15 cellular contexts compared by ENCODE assay signal in genomic region chr22:30943368-30943767, GRCh38. TPM values are rescaled to one million over a fixed set of nuclear protein-coding genes. Genes with fewer than 3 reads are reported as not detected.
DNase-seq lines count a peak whose midpoint lies in the region; ATAC-seq and TF ChIP-seq lines count a peak whose summit lies in the region.
"Had no signal": no experiment of that assay in that cellular context is flagged by ENCODE, and none has a peak within 500 bp of the region (broad histone marks: within the 10 kb centered on the region; RNA-seq: fewer than 3 reads in every experiment).

No MANE protein-coding gene starts in this region.

- peak overlapping the region; percentile 19 to 85 (median 76) for H3K27ac Mint-ChIP-seq in CD8-positive, alpha-beta memory T cell
- peak overlapping the region; percentile 58 for H3K27ac Mint-ChIP-seq in T-helper 1 cell treated with Interleukin-12 subunit alpha and Interleukin-12 subunit beta and Interleukin-4 antibody, amounts not matched to agents 30 μg/mL and 1 μg/mL, for 36 hours
- H3K27ac Mint-ChIP-seq in activated T-helper 1 cell treated with anti-CD3 and anti-CD28 coated beads, Interleukin-12 subunit alpha, Interleukin-12 subunit beta, Interleukin-2, Interleukin-4 antibody, amounts not matched to agents 30 ng/mL and 10 ng/mL and 1 ng/mL, durations not matched to agents 14 hours and 24 hours and 36 hours = no peak overlapping the region
- no peak overlapping the region for H3K27ac Mint-ChIP-seq in osteocyte (ENCODE audit: unreplicated experiment)
- H3K27ac Mint-ChIP-seq: stimulated activated naive B cell treated with anti-CD40 and anti-IgM and Interleukin-4, amounts not matched to agents 10 μg/mL and 1 μg/mL and 100 μg/mL, for 72 hours had no signal

- H3K4me3 ChIP-seq in CD8-positive, alpha-beta memory T cell (ENCODE audit: low read length) = no peak overlapping the region
- H3K4me3 ChIP-seq in PC-3 (ENCODE audit: low read length) = no peak overlapping the region
- H3K4me3 ChIP-seq: BLaER1 treated with 17β-estradiol and CSF1 and Interleukin-3, amounts not matched to agents 10 nM and 100 nM; cardiac muscle cell; prostate gland had no signal

- no peaks in the 10 kb centered on the region for H4K20me1 ChIP-seq in PC-3 (ENCODE audit: low read length)

- H3K9me3 Mint-ChIP-seq in CD8-positive, alpha-beta memory T cell = no peaks in the 10 kb centered on the region
- no peaks in the 10 kb centered on the region for H3K9me3 Mint-ChIP-seq in T-helper 1 cell treated with Interleukin-12 subunit alpha and Interleukin-12 subunit beta and Interleukin-4 antibody, amounts not matched to agents 30 μg/mL and 1 μg/mL, for 36 hours
- no peaks in the 10 kb centered on the region for H3K9me3 Mint-ChIP-seq in activated T-helper 1 cell treated with anti-CD3 and anti-CD28 coated beads, Interleukin-12 subunit alpha, Interleukin-12 subunit beta, Interleukin-2, Interleukin-4 antibody, amounts not matched to agents 30 ng/mL and 10 ng/mL and 1 ng/mL, durations not matched to agents 14 hours and 24 hours and 36 hours
- H3K9me3 Mint-ChIP-seq in osteocyte (ENCODE audit: unreplicated experiment) = no peaks in the 10 kb centered on the region
- H3K9me3 Mint-ChIP-seq: stimulated activated naive B cell treated with anti-CD40 and anti-IgM and Interleukin-4, amounts not matched to agents 10 μg/mL and 1 μg/mL and 100 μg/mL, for 72 hours had no signal

- H3K9me2 ChIP-seq in PC-3 (replicated peaks; ENCODE audit: low read length) = no peaks in the 10 kb centered on the region

- intact Hi-C loops in activated T-helper 1 cell treated with anti-CD3 and anti-CD28 coated beads, Interleukin-12 subunit alpha, Interleukin-12 subunit beta, Interleukin-2, Interleukin-4 antibody, amounts not matched to agents 30 ng/mL and 10 ng/mL and 1 ng/mL, durations not matched to agents 14 hours and 24 hours and 36 hours (cut with micrococcal nuclease) = loop anchor here (2.0 kb wide), 1 partner anchor 207 kb away; no protein-coding TSS in a partner anchor
- intact Hi-C loops in PC-3 (cut with micrococcal nuclease) = loop anchor here (10.0 kb wide), 1 partner anchor 291 kb away; no protein-coding TSS in a partner anchor

- H3K36me3 Mint-ChIP-seq in CD8-positive, alpha-beta memory T cell = peaks cover 21 to 75% (median 30%) of the 10 kb centered on the region in 3 donors
- H3K36me3 Mint-ChIP-seq in T-helper 1 cell treated with Interleukin-12 subunit alpha and Interleukin-12 subunit beta and Interleukin-4 antibody, amounts not matched to agents 30 μg/mL and 1 μg/mL, for 36 hours (ENCODE audit: low read depth) = peaks cover 55% of the 10 kb centered on the region
- H3K36me3 Mint-ChIP-seq in activated T-helper 1 cell treated with anti-CD3 and anti-CD28 coated beads, Interleukin-12 subunit alpha, Interleukin-12 subunit beta, Interleukin-2, Interleukin-4 antibody, amounts not matched to agents 30 ng/mL and 10 ng/mL and 1 ng/mL, durations not matched to agents 14 hours and 24 hours and 36 hours (ENCODE audit: low read depth) = peaks cover 57% of the 10 kb centered on the region
- H3K36me3 Mint-ChIP-seq in osteocyte (ENCODE audit: unreplicated experiment) = peaks cover 62% of the 10 kb centered on the region

- no peaks in the 10 kb centered on the region for H3K9me3 ChIP-seq in CD8-positive, alpha-beta memory T cell (ENCODE audit: low read length)
- no peaks in the 10 kb centered on the region for H3K9me3 ChIP-seq in PC-3 (ENCODE audit: low read length)
- H3K9me3 ChIP-seq: BLaER1 treated with 17β-estradiol and CSF1 and Interleukin-3, amounts not matched to agents 10 nM and 100 nM; prostate gland had no signal

- peaks cover 80% of the 10 kb centered on the region for H3K4me1 ChIP-seq in CD8-positive, alpha-beta memory T cell (ENCODE audit: insufficient read depth, low read length)
- H3K4me1 ChIP-seq in PC-3 (ENCODE audit: insufficient read depth, low read length) = no peaks in the 10 kb centered on the region
- H3K4me1 ChIP-seq: prostate gland had no signal

- H2AFZ ChIP-seq in PC-3 (ENCODE audit: low read length) = no peak overlapping the region

- H3F3A ChIP-seq in PC-3 (ENCODE audit: low read length, unreplicated experiment) = no peaks in the 10 kb centered on the region

- H3K4me2 ChIP-seq in PC-3 (ENCODE audit: low read length) = no peak overlapping the region
- H3K4me2 ChIP-seq: BLaER1 treated with 17β-estradiol and CSF1 and Interleukin-3, amounts not matched to agents 10 nM and 100 nM had no signal

- peak; percentile 45 to 81 (median 59) for DNase-seq in CD8-positive, alpha-beta memory T cell
- DNase-seq in activated T-helper 1 cell treated with anti-CD3 and anti-CD28 coated beads, Interleukin-12 subunit alpha, Interleukin-12 subunit beta, Interleukin-2, Interleukin-4 antibody, amounts not matched to agents 30 ng/mL and 10 ng/mL and 1 ng/mL, durations not matched to agents 14 hours and 24 hours and 36 hours (ENCODE audit: low spot score) = peak; percentile 61
- DNase-seq in osteocyte (ENCODE audit: extremely low spot score, unreplicated experiment) = peak; percentile 11
- DNase-seq in PC-3 = no peak
- DNase-seq in epidermal melanocyte (ENCODE audit: insufficient read length, low spot score) = no peak
- no peak for DNase-seq in A172 (ENCODE audit: low spot score)
- DNase-seq in HEK293T (ENCODE audit: extremely low spot score) = no peak
- DNase-seq: NCI-H1417; NCI-H510A; stimulated activated naive B cell treated with anti-CD40 and anti-IgM and Interleukin-4, amounts not matched to agents 10 μg/mL and 1 μg/mL and 100 μg/mL, for 72 hours had no signal

- no peaks in the 10 kb centered on the region for H3K27me3 Mint-ChIP-seq in CD8-positive, alpha-beta memory T cell
- no peaks in the 10 kb centered on the region for H3K27me3 Mint-ChIP-seq in T-helper 1 cell treated with Interleukin-12 subunit alpha and Interleukin-12 subunit beta and Interleukin-4 antibody, amounts not matched to agents 30 μg/mL and 1 μg/mL, for 36 hours (ENCODE audit: low read depth)
- no peaks in the 10 kb centered on the region for H3K27me3 Mint-ChIP-seq in activated T-helper 1 cell treated with anti-CD3 and anti-CD28 coated beads, Interleukin-12 subunit alpha, Interleukin-12 subunit beta, Interleukin-2, Interleukin-4 antibody, amounts not matched to agents 30 ng/mL and 10 ng/mL and 1 ng/mL, durations not matched to agents 14 hours and 24 hours and 36 hours (ENCODE audit: insufficient read depth)
- H3K27me3 Mint-ChIP-seq in osteocyte (ENCODE audit: unreplicated experiment) = no peaks in the 10 kb centered on the region
- H3K27me3 Mint-ChIP-seq: stimulated activated naive B cell treated with anti-CD40 and anti-IgM and Interleukin-4, amounts not matched to agents 10 μg/mL and 1 μg/mL and 100 μg/mL, for 72 hours had no signal

- H3K79me2 ChIP-seq in PC-3 (ENCODE audit: low read length) = no peaks in the 10 kb centered on the region

- H3K9ac ChIP-seq in PC-3 (ENCODE audit: low read length) = no peak overlapping the region
- H3K9ac ChIP-seq: BLaER1 treated with 17β-estradiol and CSF1 and Interleukin-3, amounts not matched to agents 10 nM and 100 nM had no signal

- POLR2A ChIA-PET in CD8-positive, alpha-beta memory T cell (lab: Charles Lee) = no interaction called here
- POLR2A ChIA-PET in PC-3 (lab: Charles Lee; ENCODE audit: unreplicated experiment) (no interaction called here), HEK293T (lab: Yijun Ruan, JAX) (no interaction called here)

- CTCF ChIA-PET in CD8-positive, alpha-beta memory T cell (lab: Charles Lee) = no interaction called here
- CTCF ChIA-PET in PC-3 (lab: Charles Lee) = no interaction called here
- CTCF ChIA-PET in HEK293T (lab: Yijun Ruan, JAX) = no interaction called here

- H3K4me1 Mint-ChIP-seq in CD8-positive, alpha-beta memory T cell = peaks cover 56 to 65% (median 64%) of the 10 kb centered on the region in 3 donors
- H3K4me1 Mint-ChIP-seq in T-helper 1 cell treated with Interleukin-12 subunit alpha and Interleukin-12 subunit beta and Interleukin-4 antibody, amounts not matched to agents 30 μg/mL and 1 μg/mL, for 36 hours (ENCODE audit: low read depth) = peaks cover 54% of the 10 kb centered on the region
- H3K4me1 Mint-ChIP-seq in activated T-helper 1 cell treated with anti-CD3 and anti-CD28 coated beads, Interleukin-12 subunit alpha, Interleukin-12 subunit beta, Interleukin-2, Interleukin-4 antibody, amounts not matched to agents 30 ng/mL and 10 ng/mL and 1 ng/mL, durations not matched to agents 14 hours and 24 hours and 36 hours (ENCODE audit: low read depth) = peaks cover 58% of the 10 kb centered on the region
- H3K4me1 Mint-ChIP-seq in osteocyte (ENCODE audit: unreplicated experiment) = no peaks in the 10 kb centered on the region

- no peak for ATAC-seq in PC-3
- ATAC-seq: HepG2; stimulated activated naive B cell treated with anti-CD40 and anti-IgM and Interleukin-4, amounts not matched to agents 10 μg/mL and 1 μg/mL and 100 μg/mL, for 72 hours had no signal

- no peak for TF ChIP-seq CTCF in osteocyte (IDR thresholded peaks at IDR 0.05)
- TF ChIP-seq CTCF in PC-3 (conservative IDR thresholded peaks at IDR 0.05; ENCODE audit: low read depth, low read length) = no peak

- peaks cover 28% of the 10 kb centered on the region for H3K36me3 ChIP-seq in CD8-positive, alpha-beta memory T cell (ENCODE audit: insufficient read depth, low read length)
- H3K36me3 ChIP-seq in PC-3 (ENCODE audit: low read depth, low read length) = peaks cover 7% of the 10 kb centered on the region

- BruUV-seq in PC-3 (replicated peaks; lab: Mats Ljungman, UMichigan) = no TSS peak

- H3K4me3 Mint-ChIP-seq in CD8-positive, alpha-beta memory T cell = peak overlapping the region; percentile 12 to 80 (median 43)
- H3K4me3 Mint-ChIP-seq in T-helper 1 cell treated with Interleukin-12 subunit alpha and Interleukin-12 subunit beta and Interleukin-4 antibody, amounts not matched to agents 30 μg/mL and 1 μg/mL, for 36 hours = peak overlapping the region; percentile 43
- peak overlapping the region; percentile 24 for H3K4me3 Mint-ChIP-seq in activated T-helper 1 cell treated with anti-CD3 and anti-CD28 coated beads, Interleukin-12 subunit alpha, Interleukin-12 subunit beta, Interleukin-2, Interleukin-4 antibody, amounts not matched to agents 30 ng/mL and 10 ng/mL and 1 ng/mL, durations not matched to agents 14 hours and 24 hours and 36 hours
- no peak overlapping the region for H3K4me3 Mint-ChIP-seq in osteocyte (ENCODE audit: unreplicated experiment)
- H3K4me3 Mint-ChIP-seq: stimulated activated naive B cell treated with anti-CD40 and anti-IgM and Interleukin-4, amounts not matched to agents 10 μg/mL and 1 μg/mL and 100 μg/mL, for 72 hours had no signal

- H3K27me3 ChIP-seq in CD8-positive, alpha-beta memory T cell (ENCODE audit: insufficient read depth, low read length, poor library complexity, severe bottlenecking) = no peaks in the 10 kb centered on the region
- no peaks in the 10 kb centered on the region for H3K27me3 ChIP-seq in PC-3 (ENCODE audit: low read length)
- H3K27me3 ChIP-seq: BLaER1 treated with 17β-estradiol and CSF1 and Interleukin-3, amounts not matched to agents 10 nM and 100 nM; cardiac muscle cell had no signal

- H3K27ac ChIP-seq in CD8-positive, alpha-beta memory T cell (ENCODE audit: low read depth, low read length) = no peak overlapping the region
- no peak overlapping the region for H3K27ac ChIP-seq in PC-3 (ENCODE audit: low read length)
- H3K27ac ChIP-seq: BLaER1 treated with 17β-estradiol and CSF1 and Interleukin-3, amounts not matched to agents 10 nM and 100 nM; cardiac muscle cell; prostate gland had no signal

RNA-seq across cellular contexts. Expression of gene MORC2, which starts 25.2 kb away (rescaled TPM):
- 10 to 100 TPM; 28.7 to 29.9 TPM for total RNA-seq in CD8-positive, alpha-beta memory T cell
- 13.0 TPM for polyA plus RNA-seq in CD8-positive, alpha-beta memory T cell
- total RNA-seq in activated T-helper 1 cell treated with anti-CD3 and anti-CD28 coated beads, Interleukin-12 subunit alpha, Interleukin-12 subunit beta, Interleukin-2, Interleukin-4 antibody, amounts not matched to agents 30 ng/mL and 10 ng/mL and 1 ng/mL, durations not matched to agents 14 hours and 24 hours and 36 hours = 47.4 and 49.0 TPM in 2 replicates
- total RNA-seq in osteocyte (26.9 and 29.1 TPM in 2 replicates), PC-3 (2014; rRNA removed) (12.0 and 29.9 TPM in 2 replicates)
- 11.8 and 12.1 TPM in 2 replicates for total RNA-seq in A172 (2014; rRNA removed; shearing (Covaris generic))

RNA-seq across cellular contexts. Expression of gene TUG1, which starts 25.7 kb away (rescaled TPM):
- 10 to 100 TPM; 46.6 to 49.9 TPM for total RNA-seq in CD8-positive, alpha-beta memory T cell
- polyA plus RNA-seq in CD8-positive, alpha-beta memory T cell = 21.3 TPM
- 68.0 and 71.3 TPM in 2 replicates for total RNA-seq in activated T-helper 1 cell treated with anti-CD3 and anti-CD28 coated beads, Interleukin-12 subunit alpha, Interleukin-12 subunit beta, Interleukin-2, Interleukin-4 antibody, amounts not matched to agents 30 ng/mL and 10 ng/mL and 1 ng/mL, durations not matched to agents 14 hours and 24 hours and 36 hours
- total RNA-seq in osteocyte (92.9 and 93.2 TPM in 2 replicates), PC-3 (2014; rRNA removed) (35.1 and 44.1 TPM in 2 replicates)
- total RNA-seq in A172 (2014; rRNA removed; shearing (Covaris generic)) = 42.4 and 44.8 TPM in 2 replicates

Comparison
In these comparisons a context has a peak if more than half of its experiments do, and no peak if none do; other contexts are left out.
1. DNase-seq: peak in CD8-positive, alpha-beta memory T cell (5 of 5), activated T-helper 1 cell treated with anti-CD3 and anti-CD28 coated beads, Interleukin-12 subunit alpha, Interleukin-12 subunit beta, Interleukin-2, Interleukin-4 antibody, amounts not matched to agents 30 ng/mL and 10 ng/mL and 1 ng/mL, durations not matched to agents 14 hours and 24 hours and 36 hours (single experiment) and osteocyte (single experiment); none in PC-3 (single experiment), epidermal melanocyte (single experiment), A172 (single experiment) and HEK293T (single experiment).
2. H3K27ac Mint-ChIP-seq: peak in CD8-positive, alpha-beta memory T cell (8 of 8) and T-helper 1 cell treated with Interleukin-12 subunit alpha and Interleukin-12 subunit beta and Interleukin-4 antibody, amounts not matched to agents 30 μg/mL and 1 μg/mL, for 36 hours (single experiment); none in activated T-helper 1 cell treated with anti-CD3 and anti-CD28 coated beads, Interleukin-12 subunit alpha, Interleukin-12 subunit beta, Interleukin-2, Interleukin-4 antibody, amounts not matched to agents 30 ng/mL and 10 ng/mL and 1 ng/mL, durations not matched to agents 14 hours and 24 hours and 36 hours (single experiment) and osteocyte (single experiment).